ENCODE assay signal across 19 cellular contexts in the genomic region with DNA sequence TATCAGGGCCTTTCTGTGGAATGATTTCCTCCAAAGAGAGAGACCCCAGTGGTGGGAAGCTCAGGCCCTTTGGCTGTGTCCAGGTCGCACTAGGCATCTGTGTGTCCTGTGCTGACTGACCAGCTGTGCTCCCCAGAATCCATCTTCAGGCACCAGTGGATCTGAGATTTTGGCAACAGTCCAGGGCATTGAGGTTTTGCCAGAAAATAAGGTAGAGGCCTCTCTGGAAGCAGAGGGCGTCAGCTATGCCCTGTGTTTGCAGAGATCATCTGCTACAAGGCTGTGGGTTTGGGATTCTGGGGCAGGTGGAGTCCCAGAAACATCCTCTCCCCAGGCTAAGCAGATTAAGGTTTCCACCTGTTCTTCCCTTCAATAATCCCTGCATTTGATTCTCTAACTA. TPM values are rescaled to one million over a fixed set of nuclear protein-coding genes. Genes with fewer than 3 reads are reported as not detected.
A peak's percentile ranks its signal among the peaks of the same experiment; 100 is the strongest.
DNase-seq lines count a peak whose midpoint lies in the region; ATAC-seq and TF ChIP-seq lines count a peak whose summit lies in the region.
"Had no signal": no experiment of that assay in that cellular context is flagged by ENCODE, and none has a peak within 500 bp of the region (broad histone marks: within the 10 kb centered on the region; RNA-seq: fewer than 3 reads in every experiment).

No MANE protein-coding gene starts in this region.

- H3K4me3 ChIP-seq in hepatocyte: no peak overlapping the region
- H3K4me3 ChIP-seq in Caco-2 (ENCODE audit: low read depth, low read length): no peak overlapping the region
- H3K4me3 ChIP-seq: body of pancreas, sigmoid colon, thoracic aorta had no signal

- WGBS in hepatocyte (ENCODE audit: low lambda C conversion rate, missing lambda C conversion rate): 86% methylated on average over 2 of the region's 2 CpGs

- no peaks in the 10 kb centered on the region for H4K20me1 ChIP-seq in hepatocyte (ENCODE audit: insufficient read depth, poor library complexity, severe bottlenecking)

- DNase-seq in NCI-H2081 (lab: John Stamatoyannopoulos, UW) (peak; percentile 70 to 76), NCI-H2081 treated with DMSO at 0.1 percent for 48 hours (lab: John Stamatoyannopoulos, UW) (no peak), HFFc6 (no peak), RPMI7951 (ENCODE audit: low read depth) (peak; percentile 22), hepatocyte (ENCODE audit: low spot score) (no peak), Caco-2 (no peak), 8988T (no peak)
- DNase-seq: activated CD4-positive, alpha-beta T cell treated with anti-CD3 and anti-CD28 coated beads for 36 hours; activated naive CD8-positive, alpha-beta T cell treated with anti-CD3 and anti-CD28 coated beads, Interleukin-2, amount 10 ng/mL, durations not matched to agents 7 days and 5 days; CD4-positive, alpha-beta T cell; head of caudate nucleus; MV-4-11; NCI-H446 treated with DMSO at 0.1 percent for 48 hours; sigmoid colon had no signal

- ATAC-seq in GM19035 (IDR thresholded peaks at IDR 0.05; ENCODE audit: unreplicated experiment): no peak
- ATAC-seq: activated CD4-positive, alpha-beta T cell treated with anti-CD3 and anti-CD28 coated beads for 36 hours; body of pancreas; stimulated activated memory B cell treated with anti-CD40 and anti-IgM and Interleukin-4, amounts not matched to agents 10 μg/mL and 1 μg/mL and 100 μg/mL, for 72 hours had no signal

- H3K27me3 ChIP-seq in hepatocyte (no peaks in the 10 kb centered on the region), Caco-2 (replicated peaks; ENCODE audit: control insufficient read depth, insufficient read depth, low read length) (no peaks in the 10 kb centered on the region)
- H3K27me3 ChIP-seq: body of pancreas, sigmoid colon had no signal

- H3K4me1 Mint-ChIP-seq in HFFc6 (ENCODE audit: low read depth) (peaks cover 46% of the 10 kb centered on the region), Caco-2 (ENCODE audit: low read depth, unreplicated experiment) (peaks cover 13% of the 10 kb centered on the region)

- H3K27ac Mint-ChIP-seq in HFFc6: peak overlapping the region; percentile 40; the same call in 1 of the 2 replicates
- H3K27ac Mint-ChIP-seq in Caco-2 (ENCODE audit: unreplicated experiment): no peak overlapping the region
- H3K27ac Mint-ChIP-seq: activated CD4-positive, alpha-beta T cell treated with anti-CD3 and anti-CD28 coated beads for 36 hours; activated naive CD8-positive, alpha-beta T cell treated with anti-CD3 and anti-CD28 coated beads, Interleukin-2, amount 10 ng/mL, durations not matched to agents 7 days and 5 days; CD4-positive, alpha-beta T cell; stimulated activated memory B cell treated with anti-CD40 and anti-IgM and Interleukin-4, amounts not matched to agents 10 μg/mL and 1 μg/mL and 100 μg/mL, for 72 hours had no signal

- TF ChIP-seq CTCF in HFFc6 (IDR thresholded peaks at IDR 0.05) (no peak), hepatocyte (IDR thresholded peaks at IDR 0.05; ENCODE audit: poor library complexity) (no peak), Caco-2 (IDR thresholded peaks at IDR 0.05; ENCODE audit: insufficient read depth in 1 of 2, low read depth in 1 of 2, low read length in 1 of 2, severe bottlenecking in 1 of 2, unreplicated experiment in 1 of 2) (no peak)

- POLR2A ChIA-PET in Caco-2 (lab: Charles Lee): interaction anchor here (1.0 kb wide), 1 partner anchor 57 kb away, joined by 4 read pairs; no protein-coding TSS in a partner anchor

- no peaks in the 10 kb centered on the region for H3K79me2 ChIP-seq in hepatocyte

- H3K4me3 Mint-ChIP-seq in HFFc6: no peak overlapping the region
- H3K4me3 Mint-ChIP-seq in Caco-2 (ENCODE audit: unreplicated experiment): no peak overlapping the region
- H3K4me3 Mint-ChIP-seq: activated CD4-positive, alpha-beta T cell treated with anti-CD3 and anti-CD28 coated beads for 36 hours; activated naive CD8-positive, alpha-beta T cell treated with anti-CD3 and anti-CD28 coated beads, Interleukin-2, amount 10 ng/mL, durations not matched to agents 7 days and 5 days; CD4-positive, alpha-beta T cell; stimulated activated memory B cell treated with anti-CD40 and anti-IgM and Interleukin-4, amounts not matched to agents 10 μg/mL and 1 μg/mL and 100 μg/mL, for 72 hours had no signal

- CTCF ChIA-PET in Caco-2 (lab: Charles Lee): interaction anchor here (1.0 kb wide), 1 partner anchor 71 kb away, joined by 3 read pairs; no protein-coding TSS in a partner anchor

- peak overlapping the region; percentile 85 for H3K27ac ChIP-seq in hepatocyte
- H3K27ac ChIP-seq: KMS-11, thoracic aorta had no signal

- H3K4me2 ChIP-seq in hepatocyte: no peak overlapping the region
- H3K4me2 ChIP-seq: KMS-11 had no signal

- H3K36me3 ChIP-seq in hepatocyte (replicated peaks; ENCODE audit: insufficient read depth, low read depth) (no peaks in the 10 kb centered on the region), Caco-2 (ENCODE audit: control insufficient read depth, insufficient read depth, low read length) (no peaks in the 10 kb centered on the region)
- H3K36me3 ChIP-seq: sigmoid colon, thoracic aorta had no signal

- peaks cover 4% of the 10 kb centered on the region for H3K27me3 Mint-ChIP-seq in HFFc6 (ENCODE audit: insufficient read depth)
- no peaks in the 10 kb centered on the region for H3K27me3 Mint-ChIP-seq in Caco-2 (ENCODE audit: insufficient read depth, unreplicated experiment)
- H3K27me3 Mint-ChIP-seq: activated CD4-positive, alpha-beta T cell treated with anti-CD3 and anti-CD28 coated beads for 36 hours; CD4-positive, alpha-beta T cell had no signal

- no peak overlapping the region for H2AFZ ChIP-seq in hepatocyte

- H3K9me2 ChIP-seq in hepatocyte (replicated peaks; ENCODE audit: insufficient read depth): no peaks in the 10 kb centered on the region

- intact Hi-C loops in Caco-2 (cut with micrococcal nuclease; ENCODE audit: unreplicated experiment): no loop called here

- H3K9me3 ChIP-seq in hepatocyte (ENCODE audit: low read depth) (no peaks in the 10 kb centered on the region), Caco-2 (no peaks in the 10 kb centered on the region)
- H3K9me3 ChIP-seq: body of pancreas, sigmoid colon, thoracic aorta had no signal

- H3K36me3 Mint-ChIP-seq in HFFc6 (ENCODE audit: low read depth): no peaks in the 10 kb centered on the region
- H3K36me3 Mint-ChIP-seq in Caco-2 (ENCODE audit: insufficient read depth, unreplicated experiment): no peaks in the 10 kb centered on the region
- H3K36me3 Mint-ChIP-seq: activated naive CD8-positive, alpha-beta T cell treated with anti-CD3 and anti-CD28 coated beads, Interleukin-2, amount 10 ng/mL, durations not matched to agents 7 days and 5 days; stimulated activated memory B cell treated with anti-CD40 and anti-IgM and Interleukin-4, amounts not matched to agents 10 μg/mL and 1 μg/mL and 100 μg/mL, for 72 hours had no signal

- BruUV-seq in Caco-2 (replicated peaks; lab: Mats Ljungman, UMichigan): no TSS peak

- H3K9me3 Mint-ChIP-seq in HFFc6 (no peaks in the 10 kb centered on the region), Caco-2 (ENCODE audit: unreplicated experiment) (no peaks in the 10 kb centered on the region)
- H3K9me3 Mint-ChIP-seq: activated naive CD8-positive, alpha-beta T cell treated with anti-CD3 and anti-CD28 coated beads, Interleukin-2, amount 10 ng/mL, durations not matched to agents 7 days and 5 days; CD4-positive, alpha-beta T cell; stimulated activated memory B cell treated with anti-CD40 and anti-IgM and Interleukin-4, amounts not matched to agents 10 μg/mL and 1 μg/mL and 100 μg/mL, for 72 hours had no signal

- peaks cover 47% of the 10 kb centered on the region for H3K4me1 ChIP-seq in hepatocyte (ENCODE audit: insufficient read depth)
- peaks cover 24% of the 10 kb centered on the region for H3K4me1 ChIP-seq in Caco-2

RNA-seq across cellular contexts. Expression of a gene that starts 57.5 kb away (rescaled TPM):
- 10 to 100 TPM; 76.3 to 94.1 (median 89.1) TPM for total RNA-seq in HFFc6 (2021; fragmentation: NEBNext Ultra II Directional; extraction: Animal tissue kit (Norgen Biotek cat#: 25700))
- total RNA-seq in RPMI7951 (2014; rRNA removed; shearing (Covaris generic)): 4.3 and 10.7 TPM in 2 replicates
- total RNA-seq in hepatocyte: 52.1 and 53.6 TPM in 2 replicates
- 41.1 and 43.2 TPM in 2 replicates for polyA plus RNA-seq in hepatocyte
- total RNA-seq in Caco-2 (2022): 114 TPM in 2 replicates

Comparison
In these comparisons a context has a peak if more than half of its experiments do, and no peak if none do; other contexts are left out.
1. DNase-seq: peak in NCI-H2081 (2 of 2) and RPMI7951 (single experiment); none in NCI-H2081 treated with DMSO at 0.1 percent for 48 hours (single experiment), HFFc6 (single experiment), hepatocyte (single experiment), Caco-2 (0 of 2) and 8988T (single experiment).